17 cellular contexts compared by ENCODE assay signal in the genomic region with DNA sequence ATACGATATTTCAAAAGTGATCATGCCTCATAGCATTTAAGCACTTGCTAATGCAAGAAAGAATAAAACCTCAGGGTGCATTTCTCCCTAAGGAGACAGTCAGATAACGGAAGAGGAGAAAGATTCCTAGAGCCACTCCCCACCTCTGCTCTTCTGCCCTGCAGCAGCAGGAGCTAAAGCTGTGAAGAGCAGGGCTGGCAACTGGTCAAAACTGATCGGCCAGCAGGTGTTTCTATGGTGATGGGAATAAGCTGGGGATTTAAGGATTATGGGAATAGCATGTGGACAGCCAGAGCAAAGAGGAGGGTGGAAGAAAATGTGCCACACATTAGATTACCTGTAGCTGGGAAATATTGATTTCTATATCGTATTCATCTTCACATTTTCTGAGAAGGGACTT.
"Had no signal": no experiment of that assay in that cellular context is flagged by ENCODE, and none has a peak within 500 bp of the region (broad histone marks: within the 10 kb centered on the region; RNA-seq: fewer than 3 reads in every experiment).

No MANE protein-coding gene starts in this region.

- H3K36me3 Mint-ChIP-seq: activated CD4-positive, alpha-beta memory T cell treated with anti-CD3 and anti-CD28 coated beads for 36 hours; activated naive CD8-positive, alpha-beta T cell treated with anti-CD3 and anti-CD28 coated beads, Interleukin-2, amount 10 ng/mL, durations not matched to agents 7 days and 5 days; stimulated activated effector memory CD8-positive, alpha-beta T cell treated with anti-CD3 and anti-CD28 coated beads, Interleukin-12 subunit alpha, Interleukin-12 subunit beta, amount 100 ng/mL, for 72 hours had no signal

- H3K9me3 ChIP-seq: prostate gland, right lobe of liver had no signal

- H3K4me3 Mint-ChIP-seq: activated CD4-positive, alpha-beta memory T cell treated with anti-CD3 and anti-CD28 coated beads for 36 hours; activated naive CD8-positive, alpha-beta T cell treated with anti-CD3 and anti-CD28 coated beads, Interleukin-2, amount 10 ng/mL, durations not matched to agents 7 days and 5 days; naive thymus-derived CD8-positive, alpha-beta T cell; stimulated activated effector memory CD8-positive, alpha-beta T cell treated with anti-CD3 and anti-CD28 coated beads, Interleukin-12 subunit alpha, Interleukin-12 subunit beta, amount 100 ng/mL, for 72 hours had no signal

- H3K4me1 Mint-ChIP-seq: activated naive CD8-positive, alpha-beta T cell treated with anti-CD3 and anti-CD28 coated beads, Interleukin-2, amount 10 ng/mL, durations not matched to agents 7 days and 5 days; naive thymus-derived CD8-positive, alpha-beta T cell; stimulated activated effector memory CD8-positive, alpha-beta T cell treated with anti-CD3 and anti-CD28 coated beads, Interleukin-12 subunit alpha, Interleukin-12 subunit beta, amount 100 ng/mL, for 72 hours had no signal

- H3K36me3 ChIP-seq: breast epithelium, prostate gland, right lobe of liver, tibial nerve had no signal

- H3K27me3 ChIP-seq: right lobe of liver, tibial nerve had no signal

- DNase-seq: activated CD4-positive, alpha-beta memory T cell treated with anti-CD3 and anti-CD28 coated beads for 36 hours; activated CD4-positive, CD25-positive, alpha-beta regulatory T cell treated with anti-CD3 and anti-CD28 coated beads, Interleukin-2, amount 50 U/mL, for 72 hours; activated gamma-delta T cell treated with Interleukin-2 at 50 U/mL for 16 hours; activated naive CD8-positive, alpha-beta T cell treated with anti-CD3 and anti-CD28 coated beads, Interleukin-2, amount 10 ng/mL, durations not matched to agents 7 days and 5 days; activated T-cell treated with anti-CD3 and anti-CD28 coated beads, Interleukin-2, amount 50 U/mL, for 48 hours; aorta; dermis blood vessel endothelial cell; hypothalamus; mammary epithelial cell; mucosa of descending colon; naive thymus-derived CD8-positive, alpha-beta T cell; occipital lobe; right lobe of liver had no signal

- H3K4me1 ChIP-seq: breast epithelium, prostate gland, right lobe of liver, tibial nerve had no signal

- H3K27ac ChIP-seq: breast epithelium, prostate gland, right lobe of liver, tibial nerve had no signal

- H3K27ac Mint-ChIP-seq: activated CD4-positive, alpha-beta memory T cell treated with anti-CD3 and anti-CD28 coated beads for 36 hours; activated naive CD8-positive, alpha-beta T cell treated with anti-CD3 and anti-CD28 coated beads, Interleukin-2, amount 10 ng/mL, durations not matched to agents 7 days and 5 days; naive thymus-derived CD8-positive, alpha-beta T cell; stimulated activated effector memory CD8-positive, alpha-beta T cell treated with anti-CD3 and anti-CD28 coated beads, Interleukin-12 subunit alpha, Interleukin-12 subunit beta, amount 100 ng/mL, for 72 hours had no signal

- H3K4me3 ChIP-seq: breast epithelium, mucosa of descending colon, prostate gland, right lobe of liver, tibial nerve had no signal

- ATAC-seq: mucosa of descending colon; naive thymus-derived CD8-positive, alpha-beta T cell; right lobe of liver; stimulated activated effector memory CD8-positive, alpha-beta T cell treated with anti-CD3 and anti-CD28 coated beads, Interleukin-12 subunit alpha, Interleukin-12 subunit beta, amount 100 ng/mL, for 72 hours had no signal
